24 cellular contexts compared by ENCODE assay signal in the genomic region with DNA sequence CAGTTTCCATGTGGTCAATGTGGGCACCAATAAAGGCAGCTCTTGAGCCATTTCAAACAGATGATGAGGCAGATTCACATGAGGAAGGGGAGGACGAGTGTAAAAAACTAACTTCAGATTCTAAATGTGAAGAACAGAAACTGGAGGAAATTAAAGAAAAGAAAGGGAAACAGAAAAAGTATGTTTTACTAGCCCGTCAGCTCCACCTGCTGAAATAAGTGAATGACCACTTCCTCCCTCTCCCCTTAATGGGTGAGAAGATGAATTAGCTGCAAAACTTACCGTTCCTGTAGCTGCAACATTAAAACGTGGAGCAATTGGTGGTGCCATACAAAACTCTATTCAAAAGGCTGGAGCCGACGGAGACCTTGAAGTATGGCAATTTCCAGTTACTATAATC.
DNase-seq lines count a peak whose midpoint lies in the region; ATAC-seq and TF ChIP-seq lines count a peak whose summit lies in the region.
"Had no signal": no experiment of that assay in that cellular context is flagged by ENCODE, and none has a peak within 500 bp of the region (broad histone marks: within the 10 kb centered on the region; RNA-seq: fewer than 3 reads in every experiment).

No MANE protein-coding gene starts in this region.

- no peak for DNase-seq in activated naive CD4-positive, alpha-beta T cell treated with anti-CD3 and anti-CD28 coated beads, Interleukin-2, amount 10 ng/mL, durations not matched to agents 7 days and 5 days
- no peak for DNase-seq in activated naive CD4-positive, alpha-beta T cell treated with Interleukin-2 at 50 U/mL for 16 hours
- DNase-seq in RPMI7951 (ENCODE audit: low read depth) (peak; percentile 20), Ammon's horn (ENCODE audit: low spot score) (no peak), ACHN (no peak), left lobe of liver (ENCODE audit: low spot score) (no peak), transverse colon (no peak)
- DNase-seq: activated CD8-positive, alpha-beta memory T cell treated with anti-CD3 and anti-CD28 coated beads for 24 hours; activated gamma-delta T cell treated with Interleukin-2 at 50 U/mL for 16 hours; activated T-cell treated with anti-CD3 and anti-CD28 coated beads, Interleukin-2, amount 50 U/mL, for 1 hour; central memory CD4-positive, alpha-beta T cell; foreskin keratinocyte; GM23248; heart left ventricle; HFFc6; mucosa of descending colon; NCI-H2081 treated with DMSO at 0.1 percent for 48 hours; NCI-H446; nephron progenitor cell; stimulated activated naive CD8-positive, alpha-beta T cell treated with anti-CD3 and anti-CD28 coated beads, Interleukin-15, amount 100 ng/mL, for 72 hours; thyroid gland had no signal

- H3K36me3 ChIP-seq in Loucy (ENCODE audit: insufficient read depth, low read length) = peaks cover 3% of the 10 kb centered on the region; the same call in 1 of the 2 replicates
- H3K36me3 ChIP-seq in transverse colon = no peaks in the 10 kb centered on the region
- H3K36me3 ChIP-seq: BLaER1, heart left ventricle, thyroid gland had no signal

- no peak overlapping the region for H3K4me3 Mint-ChIP-seq in activated naive CD4-positive, alpha-beta T cell treated with anti-CD3 and anti-CD28 coated beads, Interleukin-2, amount 10 ng/mL, durations not matched to agents 7 days and 5 days
- H3K4me3 Mint-ChIP-seq: HFFc6; nephron progenitor cell; stimulated activated naive CD8-positive, alpha-beta T cell treated with anti-CD3 and anti-CD28 coated beads, Interleukin-15, amount 100 ng/mL, for 72 hours had no signal

- H3K27me3 Mint-ChIP-seq in activated naive CD4-positive, alpha-beta T cell treated with anti-CD3 and anti-CD28 coated beads, Interleukin-2, amount 10 ng/mL, durations not matched to agents 7 days and 5 days = no peaks in the 10 kb centered on the region
- H3K27me3 Mint-ChIP-seq: stimulated activated naive CD8-positive, alpha-beta T cell treated with anti-CD3 and anti-CD28 coated beads, Interleukin-15, amount 100 ng/mL, for 72 hours had no signal

- no peak for ATAC-seq in left lobe of liver
- ATAC-seq: foreskin keratinocyte; heart left ventricle; mucosa of descending colon; SK-N-SH treated with all-trans-retinoic acid at 6 μM for 48 hours; stimulated activated naive CD8-positive, alpha-beta T cell treated with anti-CD3 and anti-CD28 coated beads, Interleukin-15, amount 100 ng/mL, for 72 hours had no signal

- no peak overlapping the region for H3K27ac ChIP-seq in transverse colon
- H3K27ac ChIP-seq: BLaER1, foreskin keratinocyte, GM23248, heart left ventricle, thyroid gland had no signal

- no peaks in the 10 kb centered on the region for H3K4me1 ChIP-seq in Loucy (ENCODE audit: insufficient read depth, low read length, poor library complexity, severe bottlenecking)
- no peaks in the 10 kb centered on the region for H3K4me1 ChIP-seq in transverse colon
- H3K4me1 ChIP-seq: BLaER1, foreskin keratinocyte, heart left ventricle, thyroid gland had no signal

- H3K9me2 ChIP-seq in Loucy (replicated peaks; ENCODE audit: low read depth, low read length) = no peaks in the 10 kb centered on the region

- H3K4me1 Mint-ChIP-seq in activated naive CD4-positive, alpha-beta T cell treated with anti-CD3 and anti-CD28 coated beads, Interleukin-2, amount 10 ng/mL, durations not matched to agents 7 days and 5 days = peaks cover 61% of the 10 kb centered on the region
- H3K4me1 Mint-ChIP-seq: nephron progenitor cell had no signal

- no peaks in the 10 kb centered on the region for H3K79me2 ChIP-seq in Loucy (ENCODE audit: insufficient read depth, low read length)

- intact Hi-C loops in transverse colon (cut with DNase I; ENCODE audit: low total_unique reads) = no loop called here

- H3K4me3 ChIP-seq in Loucy (ENCODE audit: low read length, poor library complexity, severe bottlenecking) = no peak overlapping the region
- H3K4me3 ChIP-seq in transverse colon = no peak overlapping the region
- H3K4me3 ChIP-seq: BLaER1, GM23248, heart left ventricle, mucosa of descending colon, thyroid gland had no signal

- H4K20me1 ChIP-seq in Loucy (ENCODE audit: insufficient read depth, low read length, poor library complexity, severe bottlenecking) = no peaks in the 10 kb centered on the region
- H4K20me1 ChIP-seq: BLaER1 had no signal

- no peak overlapping the region for H2AFZ ChIP-seq in Loucy (ENCODE audit: low read length)
- H2AFZ ChIP-seq: GM23248 had no signal

- H3K36me3 Mint-ChIP-seq in activated naive CD4-positive, alpha-beta T cell treated with anti-CD3 and anti-CD28 coated beads, Interleukin-2, amount 10 ng/mL, durations not matched to agents 7 days and 5 days = peaks cover 54% of the 10 kb centered on the region

- TF ChIP-seq CTCF in Loucy (conservative IDR thresholded peaks at IDR 0.05; ENCODE audit: low read length) (0 out of 2 replicates have a peak, but pooled peaks have one; percentile 13), transverse colon (IDR thresholded peaks at IDR 0.05) (no peak)

- no peak for TF ChIP-seq POLR2A in transverse colon (IDR thresholded peaks at IDR 0.05)

- no peak overlapping the region for H3K4me2 ChIP-seq in Loucy (ENCODE audit: low read depth, low read length, poor library complexity, severe bottlenecking)
- H3K4me2 ChIP-seq: BLaER1 had no signal

- CTCF ChIA-PET in activated naive CD4-positive, alpha-beta T cell treated with anti-CD3 and anti-CD28 coated beads, Interleukin-2, amount 10 ng/mL, durations not matched to agents 7 days and 5 days (lab: Charles Lee) = interaction anchor here (1.1 kb wide), 1 partner anchor 94 kb away, joined by 3 read pairs; no protein-coding TSS in a partner anchor

- H3F3A ChIP-seq in Loucy (ENCODE audit: low read depth) = no peaks in the 10 kb centered on the region

- H3K9me3 ChIP-seq in Loucy (ENCODE audit: insufficient read depth, low read depth, low read length) = peaks cover 36% of the 10 kb centered on the region
- peaks cover 25 to 32% of the 10 kb centered on the region in 2 donors for H3K9me3 ChIP-seq in transverse colon
- H3K9me3 ChIP-seq: thyroid gland had no signal

- H3K9me3 Mint-ChIP-seq in activated naive CD4-positive, alpha-beta T cell treated with anti-CD3 and anti-CD28 coated beads, Interleukin-2, amount 10 ng/mL, durations not matched to agents 7 days and 5 days = peaks cover 58% of the 10 kb centered on the region

- H3K9ac ChIP-seq in Loucy (ENCODE audit: low read depth, low read length, poor library complexity, severe bottlenecking) = no peak overlapping the region
- H3K9ac ChIP-seq: BLaER1, GM23248 had no signal

- TF ChIP-seq EP300 in transverse colon (IDR thresholded peaks at IDR 0.05; ENCODE audit: low read depth) = no peak

- in situ Hi-C loops in ACHN (cut with HindIII; ENCODE audit: low pct_ligation_motif_present, low pct_unique_long_range_greater_than_20kb, low sequenced_read_pairs) (no loop called here), transverse colon (cut with MboI; ENCODE audit: low pct_ligation_motif_present in 1 of 4, low pct_unique_long_range_greater_than_20kb in 1 of 4, low sequenced_read_pairs in 3 of 4) (no loop called here)

- peak overlapping the region; percentile 43 for H3K27ac Mint-ChIP-seq in activated naive CD4-positive, alpha-beta T cell treated with anti-CD3 and anti-CD28 coated beads, Interleukin-2, amount 10 ng/mL, durations not matched to agents 7 days and 5 days
- H3K27ac Mint-ChIP-seq: HFFc6; nephron progenitor cell; stimulated activated naive CD8-positive, alpha-beta T cell treated with anti-CD3 and anti-CD28 coated beads, Interleukin-15, amount 100 ng/mL, for 72 hours had no signal

- WGBS in transverse colon (ENCODE audit: low coverage in 1 of 2), 2 donors = 82 to 90% methylated on average over 5 to 6 of the region's 6 CpGs

- peaks cover 6% of the 10 kb centered on the region for H3K27me3 ChIP-seq in Loucy (ENCODE audit: insufficient read depth, low read length, poor library complexity, severe bottlenecking)
- no peaks in the 10 kb centered on the region for H3K27me3 ChIP-seq in transverse colon
- H3K27me3 ChIP-seq: BLaER1, heart left ventricle, thyroid gland had no signal
